In the genomic region with DNA sequence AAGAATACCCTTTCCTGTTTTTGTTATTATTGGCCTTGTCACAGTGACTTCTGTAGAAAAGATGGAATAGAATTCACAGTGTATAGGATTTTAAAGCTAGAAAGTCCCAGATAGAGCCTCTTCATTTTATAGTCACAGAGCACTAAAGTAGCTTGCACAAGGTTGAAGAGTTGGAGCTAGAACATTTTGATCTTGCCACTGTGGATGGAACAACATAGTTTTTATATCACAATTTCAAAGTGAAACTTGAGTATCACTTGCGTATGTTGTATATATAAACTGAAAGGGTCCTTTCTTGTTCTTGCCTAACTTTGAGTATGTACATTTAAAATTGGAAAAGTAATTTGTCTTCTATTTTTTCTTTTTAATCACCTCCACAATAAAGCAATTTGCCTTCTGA, we compare ENCODE assay signal across 13 cellular contexts. TPM values are rescaled to one million over a fixed set of nuclear protein-coding genes. Genes with fewer than 3 reads are reported as not detected.
DNase-seq lines count a peak whose midpoint lies in the region; ATAC-seq and TF ChIP-seq lines count a peak whose summit lies in the region.
"Had no signal": no experiment of that assay in that cellular context is flagged by ENCODE, and none has a peak within 500 bp of the region (broad histone marks: within the 10 kb centered on the region; RNA-seq: fewer than 3 reads in every experiment).

No MANE protein-coding gene starts in this region.

- H3K9me3 Mint-ChIP-seq in IgD-negative memory B cell: no peaks in the 10 kb centered on the region

- peaks cover 2% of the 10 kb centered on the region for H3K36me3 Mint-ChIP-seq in IgD-negative memory B cell

- peak overlapping the region in 4 of 11 experiments; percentile 1 to 35 (median 25); a peak in 5 of 22 replicates for H3K27ac ChIP-seq in BLaER1 treated with 17β-estradiol and CSF1 and Interleukin-3, amounts not matched to agents 10 nM and 100 nM
- no peak overlapping the region for H3K27ac ChIP-seq in duodenal mucosa (ENCODE audit: low read depth, low read length)
- H3K27ac ChIP-seq in osteoblast (ENCODE audit: low read depth, low read length): peak overlapping the region; percentile 56
- H3K27ac ChIP-seq: HL-60 had no signal

- peak overlapping the region; percentile 8 to 71 (median 58) for H3K27ac Mint-ChIP-seq in IgD-negative memory B cell

- H3K79me2 ChIP-seq in osteoblast (ENCODE audit: insufficient read depth, low read length): peaks cover 78% of the 10 kb centered on the region

- H3K9me3 ChIP-seq in BLaER1 treated with 17β-estradiol and CSF1 and Interleukin-3, amounts not matched to agents 10 nM and 100 nM (replicated peaks in 1 of 11): peaks cover 0 to 3% (median 2%) of the 10 kb centered on the region in 11 experiments; a peak in 7 of 22 replicates
- H3K9me3 ChIP-seq in duodenal mucosa (ENCODE audit: control insufficient read depth in 1 of 2, low read length in 2 of 2) (no peaks in the 10 kb centered on the region), osteoblast (ENCODE audit: low read depth, low read length) (no peaks in the 10 kb centered on the region)
- H3K9me3 ChIP-seq: mucosa of descending colon had no signal

- no peak for TF ChIP-seq CTCF in osteoblast (IDR thresholded peaks at IDR 0.05; ENCODE audit: extremely low read depth, low read depth, low read length)

- H2AFZ ChIP-seq in osteoblast (ENCODE audit: low read length): no peak overlapping the region

- no peaks in the 10 kb centered on the region for H3K27me3 Mint-ChIP-seq in IgD-negative memory B cell

- H3K4me2 ChIP-seq in BLaER1 treated with 17β-estradiol and CSF1 and Interleukin-3, amounts not matched to agents 10 nM and 100 nM: peak overlapping the region; percentile 71 to 94 (median 83)
- H3K4me2 ChIP-seq in osteoblast (ENCODE audit: insufficient read depth, low read length): peak overlapping the region; percentile 85

- H3K4me1 ChIP-seq in BLaER1 treated with 17β-estradiol and CSF1 and Interleukin-3, amounts not matched to agents 10 nM and 100 nM: peaks cover 45 to 63% (median 57%) of the 10 kb centered on the region in 10 experiments
- H3K4me1 ChIP-seq in duodenal mucosa (ENCODE audit: control insufficient read depth in 1 of 2, insufficient read depth in 2 of 2, low read length in 2 of 2) (peaks cover 22 to 23% of the 10 kb centered on the region in 2 donors), osteoblast (ENCODE audit: insufficient read depth, low read length) (peaks cover 41% of the 10 kb centered on the region)

- DNase-seq in osteoblast (ENCODE audit: insufficient read length, low spot score, missing footprints) (no peak), NCI-H2171 treated with DMSO at 0.1 percent for 48 hours (lab: John Stamatoyannopoulos, UW) (no peak), SK-N-DZ (ENCODE audit: low spot score) (no peak), NCI-H2107 treated with DMSO at 0.1 percent for 48 hours (lab: John Stamatoyannopoulos, UW; ENCODE audit: unreplicated experiment) (no peak)
- DNase-seq: effector memory CD4-positive, alpha-beta T cell; GF-D8; mucosa of descending colon; NCI-H510A treated with DMSO at 0.1 percent for 48 hours had no signal

- H3K4me1 Mint-ChIP-seq in IgD-negative memory B cell: peaks cover 38 to 41% (median 39%) of the 10 kb centered on the region in 3 donors

- H3K4me3 ChIP-seq in BLaER1 treated with 17β-estradiol and CSF1 and Interleukin-3, amounts not matched to agents 10 nM and 100 nM: peak overlapping the region in 6 of 10 experiments; percentile 9 to 100 (median 98); a peak in 8 of 20 replicates
- H3K4me3 ChIP-seq in duodenal mucosa (ENCODE audit: low read depth in 1 of 2, low read length in 2 of 2) (peak overlapping the region; percentile 18 to 44), osteoblast (ENCODE audit: insufficient read depth, low read length) (peak overlapping the region; percentile 99)
- H3K4me3 ChIP-seq: mucosa of descending colon had no signal

- peak overlapping the region in 8 of 11 experiments; percentile 11 to 98 (median 90); a peak in 10 of 22 replicates for H3K9ac ChIP-seq in BLaER1 treated with 17β-estradiol and CSF1 and Interleukin-3, amounts not matched to agents 10 nM and 100 nM
- peak overlapping the region in 1 of 2 donors; percentile 31 for H3K9ac ChIP-seq in duodenal mucosa (ENCODE audit: low read depth in 1 of 2, low read length in 2 of 2)

- peak overlapping the region; percentile 44 to 99 (median 66) for H3K4me3 Mint-ChIP-seq in IgD-negative memory B cell

- H3K36me3 ChIP-seq in BLaER1 treated with 17β-estradiol and CSF1 and Interleukin-3, amounts not matched to agents 10 nM and 100 nM: peaks cover 0 to 13% (median 5%) of the 10 kb centered on the region in 11 experiments; a peak in 8 of 22 replicates
- H3K36me3 ChIP-seq in duodenal mucosa (ENCODE audit: control insufficient read depth in 1 of 2, insufficient read depth in 2 of 2, low read length in 2 of 2) (no peaks in the 10 kb centered on the region), osteoblast (ENCODE audit: insufficient read depth, low read length) (peaks cover 4% of the 10 kb centered on the region)

- H3K27me3 ChIP-seq in BLaER1 treated with 17β-estradiol and CSF1 and Interleukin-3, amounts not matched to agents 10 nM and 100 nM: no peaks in the 10 kb centered on the region
- H3K27me3 ChIP-seq in duodenal mucosa (ENCODE audit: control insufficient read depth in 1 of 2, insufficient read depth in 2 of 2, low read length in 2 of 2): no peaks in the 10 kb centered on the region
- no peaks in the 10 kb centered on the region for H3K27me3 ChIP-seq in osteoblast (ENCODE audit: insufficient read depth, low read length)

- no peak for ATAC-seq in HG03460 (IDR thresholded peaks at IDR 0.05; ENCODE audit: unreplicated experiment)
- ATAC-seq: mucosa of descending colon had no signal

- peaks cover 0 to 51% (median 16%) of the 10 kb centered on the region in 11 experiments; a peak in 11 of 22 replicates for H4K20me1 ChIP-seq in BLaER1 treated with 17β-estradiol and CSF1 and Interleukin-3, amounts not matched to agents 10 nM and 100 nM
- H4K20me1 ChIP-seq in osteoblast (ENCODE audit: insufficient read depth, low read length): peaks cover 35% of the 10 kb centered on the region

RNA-seq across cellular contexts. Expression of gene USO1, which starts 2.7 kb away (rescaled TPM):
- polyA plus RNA-seq in IgD-negative memory B cell: 18.6 TPM
- 120 and 122 TPM in 2 replicates for total RNA-seq in osteoblast
- 30.0 and 37.1 TPM in 2 replicates for polyA plus RNA-seq in SK-N-DZ (2014; cell fraction: cytosol; rRNA removed)
- 24.8 and 28.8 TPM in 2 replicates for polyA plus RNA-seq in SK-N-DZ (2014; cell fraction: nucleus; rRNA removed)

RNA-seq across cellular contexts. Expression of gene G3BP2, which starts 53.9 kb away (rescaled TPM):
- 87.9 TPM for polyA plus RNA-seq in IgD-negative memory B cell
- total RNA-seq in osteoblast: 159 and 171 TPM in 2 replicates
- 127 and 144 TPM in 2 replicates for polyA plus RNA-seq in SK-N-DZ (2014; cell fraction: cytosol; rRNA removed)
- polyA plus RNA-seq in SK-N-DZ (2014; cell fraction: nucleus; rRNA removed): 47.1 and 68.2 TPM in 2 replicates

Comparison
In these comparisons a context has a peak if more than half of its experiments do, and no peak if none do; other contexts are left out.
1. H3K4me3 ChIP-seq: peak in every context shown above with its lines; median percentile 99 in osteoblast; 98 in BLaER1 treated with 17β-estradiol and CSF1 and Interleukin-3, amounts not matched to agents 10 nM and 100 nM; 31 in duodenal mucosa.